In genomic region chr4:807792-808191, GRCh38 we compare ENCODE assay signal across 15 cellular contexts. TPM values are rescaled to one million over a fixed set of nuclear protein-coding genes. Genes with fewer than 3 reads are reported as not detected.
DNase-seq lines count a peak whose midpoint lies in the region; ATAC-seq and TF ChIP-seq lines count a peak whose summit lies in the region.
"Had no signal": no experiment of that assay in that cellular context is flagged by ENCODE, and none has a peak within 500 bp of the region (broad histone marks: within the 10 kb centered on the region; RNA-seq: fewer than 3 reads in every experiment).

No MANE protein-coding gene starts in this region.

- no peaks in the 10 kb centered on the region for H3K79me2 ChIP-seq in osteoblast (ENCODE audit: insufficient read depth, low read length)

- 42 to 47% methylated on average over 5 of the region's 5 CpGs for WGBS in body of pancreas, 2 donors
- 50 to 60% methylated on average over 1 to 5 of the region's 5 CpGs for WGBS in transverse colon (ENCODE audit: low coverage in 1 of 2), 2 donors

- H3K27me3 ChIP-seq in body of pancreas (no peaks in the 10 kb centered on the region), osteoblast (ENCODE audit: insufficient read depth, low read length) (peaks cover 8% of the 10 kb centered on the region), transverse colon (peaks cover 7% of the 10 kb centered on the region)

- TF ChIP-seq CTCF in body of pancreas (IDR thresholded peaks at IDR 0.05) (no peak), osteoblast (IDR thresholded peaks at IDR 0.05; ENCODE audit: extremely low read depth, low read depth, low read length) (no peak), transverse colon (IDR thresholded peaks at IDR 0.05) (no peak), GM13976 (IDR thresholded peaks at IDR 0.05; ENCODE audit: borderline replicate concordance, control extremely low read depth, extremely low read depth, insufficient read depth, missing control alignments) (no peak)

- no peaks in the 10 kb centered on the region for H4K20me1 ChIP-seq in osteoblast (ENCODE audit: insufficient read depth, low read length)

- ATAC-seq in body of pancreas (peak; percentile 68), esophagus mucosa (peak; percentile 86), GM21526 (IDR thresholded peaks at IDR 0.05; ENCODE audit: low FRiP score, unreplicated experiment) (no peak)
- ATAC-seq: A549 had no signal

- H3K4me1 ChIP-seq in body of pancreas (no peaks in the 10 kb centered on the region), osteoblast (ENCODE audit: insufficient read depth, low read length) (no peaks in the 10 kb centered on the region), transverse colon (peaks cover 0 to 9% (median 0%) of the 10 kb centered on the region in 4 donors)
- H3K4me1 ChIP-seq: A549, Caco-2 had no signal

- H3K9me3 ChIP-seq in body of pancreas (peaks cover 0 to 5% (median 0%) of the 10 kb centered on the region in 3 donors), osteoblast (ENCODE audit: low read depth, low read length) (no peaks in the 10 kb centered on the region), transverse colon (no peaks in the 10 kb centered on the region)
- H3K9me3 ChIP-seq: A549, Caco-2 had no signal

- no peak overlapping the region for H3K27ac ChIP-seq in body of pancreas
- H3K27ac ChIP-seq in osteoblast (ENCODE audit: low read depth, low read length) = no peak overlapping the region
- H3K27ac ChIP-seq in transverse colon = no peak overlapping the region
- H3K27ac ChIP-seq: A549 had no signal

- DNase-seq in body of pancreas (peak in 3 of 4 donors; percentile 42 to 74 (median 73)), osteoblast (ENCODE audit: insufficient read length, low spot score, missing footprints) (peak; percentile 17), transverse colon (peak; percentile 61), GM13976 (ENCODE audit: low spot score) (no peak)
- no peak for DNase-seq in activated naive CD4-positive, alpha-beta T cell treated with Interleukin-2 at 50 U/mL for 16 hours
- DNase-seq: CD8-positive, alpha-beta memory T cell; DND-41; GF-D8; GOT3; H9 had no signal

- no peak for TF ChIP-seq EP300 in transverse colon (IDR thresholded peaks at IDR 0.05; ENCODE audit: low read depth)

- H3K4me2 ChIP-seq in osteoblast (ENCODE audit: insufficient read depth, low read length) = no peak overlapping the region
- H3K4me2 ChIP-seq: A549 had no signal

- in situ Hi-C loops in transverse colon (cut with MboI; ENCODE audit: low pct_ligation_motif_present in 1 of 4, low pct_unique_long_range_greater_than_20kb in 1 of 4, low sequenced_read_pairs in 3 of 4) (no loop called here), GM13976 (cut with MboI; ENCODE audit: low sequenced_read_pairs, unreplicated experiment) (no loop called here)

- TF ChIP-seq POLR2A in body of pancreas (IDR thresholded peaks at IDR 0.05) (no peak), transverse colon (IDR thresholded peaks at IDR 0.05) (no peak)

- intact Hi-C loops in body of pancreas (cut with DNase I) = no loop called here
- intact Hi-C loops in transverse colon (cut with DNase I; ENCODE audit: low total_unique reads) = no loop called here

- H3K4me3 ChIP-seq in body of pancreas (no peak overlapping the region), osteoblast (ENCODE audit: insufficient read depth, low read length) (no peak overlapping the region), transverse colon (no peak overlapping the region)
- H3K4me3 ChIP-seq: A549 had no signal

- H2AFZ ChIP-seq in osteoblast (ENCODE audit: low read length) = no peak overlapping the region

- no peaks in the 10 kb centered on the region for H3K36me3 ChIP-seq in body of pancreas (replicated peaks in 1 of 2; ENCODE audit: insufficient read depth in 1 of 2, low read depth in 2 of 2)
- H3K36me3 ChIP-seq in osteoblast (ENCODE audit: insufficient read depth, low read length) = no peaks in the 10 kb centered on the region
- no peaks in the 10 kb centered on the region for H3K36me3 ChIP-seq in transverse colon

RNA-seq across cellular contexts. Expression of gene CPLX1, which starts 18.1 kb away (rescaled TPM):
- total RNA-seq in body of pancreas = 1 to 10 TPM in 1 of 2 donors, under 1 TPM in 1; 0.52 to 2.0 TPM
- 0.92 TPM for total RNA-seq in esophagus mucosa
- total RNA-seq in osteoblast = not detected in 2 replicates
- total RNA-seq in transverse colon = 1 to 10 TPM in 1 of 4 donors, under 1 TPM in 2, not detected in 1; 0.32 to 3.7 (median 0.41) TPM
- total RNA-seq: HT1080 had no signal

Comparison
In these comparisons a context has a peak if more than half of its experiments do, and no peak if none do; other contexts are left out.
1. DNase-seq: peak in body of pancreas (3 of 4), osteoblast (single experiment) and transverse colon (single experiment); none in GM13976 (single experiment) and activated naive CD4-positive, alpha-beta T cell treated with Interleukin-2 at 50 U/mL for 16 hours (single experiment).